Comparison of ENCODE assay signal across 16 cellular contexts in the genomic region with DNA sequence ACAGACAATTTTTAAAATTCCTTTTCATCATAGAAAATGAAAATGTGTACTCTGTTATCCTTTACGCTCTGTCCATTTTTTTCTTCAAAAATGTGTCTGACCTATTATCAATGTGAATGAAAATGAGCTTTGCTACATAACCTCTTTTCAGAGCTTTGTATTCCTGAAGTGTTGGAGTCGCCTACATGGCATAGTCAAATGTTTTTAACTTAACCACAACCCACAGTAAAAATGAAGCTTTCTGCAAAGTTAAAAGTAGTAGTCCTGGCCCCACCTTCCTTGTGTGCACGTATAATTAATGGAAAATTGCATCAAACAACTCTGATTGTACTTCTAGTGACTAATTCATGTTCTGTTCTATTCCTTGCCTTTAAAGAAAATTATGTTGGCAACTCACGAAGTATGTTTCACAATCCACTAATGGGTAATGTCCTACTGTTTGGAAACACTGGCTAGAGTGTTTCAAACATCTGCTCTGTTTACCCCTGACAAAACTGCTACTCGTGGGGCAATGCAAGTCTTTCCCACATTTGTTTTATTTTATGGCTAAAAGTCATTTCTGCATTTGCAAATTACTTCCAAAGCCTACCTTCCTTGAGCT. TPM values are rescaled to one million over a fixed set of nuclear protein-coding genes. Genes with fewer than 3 reads are reported as not detected.
DNase-seq lines count a peak whose midpoint lies in the region; ATAC-seq and TF ChIP-seq lines count a peak whose summit lies in the region.
"Had no signal": no experiment of that assay in that cellular context is flagged by ENCODE, and none has a peak within 500 bp of the region (broad histone marks: within the 10 kb centered on the region; RNA-seq: fewer than 3 reads in every experiment).

No MANE protein-coding gene starts in this region.

- CTCF ChIA-PET in activated CD4-positive, alpha-beta T cell treated with anti-CD3 and anti-CD28 coated beads for 36 hours (lab: Charles Lee): interaction anchor here (0.6 kb wide), 1 partner anchor 10 kb away, joined by 3 read pairs; no protein-coding TSS in a partner anchor

- in situ Hi-C loops in gastrocnemius medialis (cut with MboI; ENCODE audit: low sequenced_read_pairs in 4 of 4): no loop called here

- no peak for TF ChIP-seq POLR2A in gastrocnemius medialis (IDR thresholded peaks at IDR 0.05)

- POLR2A ChIA-PET in activated CD4-positive, alpha-beta T cell treated with anti-CD3 and anti-CD28 coated beads for 36 hours (lab: Charles Lee): no interaction called here

- H3K36me3 ChIP-seq in SK-N-MC (ENCODE audit: insufficient read depth, low read length) (peaks cover 6% of the 10 kb centered on the region; the same call in 1 of the 2 replicates), gastrocnemius medialis (no peaks in the 10 kb centered on the region)

- no peak overlapping the region for H3K4me3 ChIP-seq in SK-N-MC
- no peak overlapping the region for H3K4me3 ChIP-seq in fibroblast of villous mesenchyme (ENCODE audit: low read depth, low read length)
- no peak overlapping the region for H3K4me3 ChIP-seq in gastrocnemius medialis

- H3K9me3 ChIP-seq in SK-N-MC (ENCODE audit: low read depth, low read length): no peaks in the 10 kb centered on the region
- no peaks in the 10 kb centered on the region for H3K9me3 ChIP-seq in gastrocnemius medialis

- no peak for TF ChIP-seq CTCF in fibroblast of villous mesenchyme (IDR thresholded peaks at IDR 0.05; ENCODE audit: insufficient read depth, low read depth, low read length)
- TF ChIP-seq CTCF in gastrocnemius medialis (IDR thresholded peaks at IDR 0.05 in 4 of 5, conservative IDR thresholded peaks at IDR 0.05 in 1 of 5): no peak

- H3K4me3 Mint-ChIP-seq in activated CD4-positive, alpha-beta T cell treated with anti-CD3 and anti-CD28 coated beads for 36 hours: no peak overlapping the region
- H3K4me3 Mint-ChIP-seq: naive thymus-derived CD8-positive, alpha-beta T cell; T-cell had no signal

- H3K27ac Mint-ChIP-seq in activated CD4-positive, alpha-beta T cell treated with anti-CD3 and anti-CD28 coated beads for 36 hours: no peak overlapping the region
- H3K27ac Mint-ChIP-seq: T-cell had no signal

- intact Hi-C loops in gastrocnemius medialis (cut with DNase I; ENCODE audit: low total_unique reads): no loop called here
- intact Hi-C loops in activated CD4-positive, alpha-beta T cell treated with anti-CD3 and anti-CD28 coated beads for 36 hours (cut with DNase I, micrococcal nuclease): no loop called here

- peaks cover 0 to 8% of the 10 kb centered on the region in 2 donors for H3K4me1 ChIP-seq in gastrocnemius medialis

- H3K27ac ChIP-seq in SK-N-MC (peak overlapping the region; percentile 58), gastrocnemius medialis (no peak overlapping the region)

- H3K27me3 Mint-ChIP-seq in activated CD4-positive, alpha-beta T cell treated with anti-CD3 and anti-CD28 coated beads for 36 hours: no peaks in the 10 kb centered on the region
- H3K27me3 Mint-ChIP-seq: naive thymus-derived CD8-positive, alpha-beta T cell; T-cell had no signal

- no peaks in the 10 kb centered on the region for H3K9me3 Mint-ChIP-seq in activated CD4-positive, alpha-beta T cell treated with anti-CD3 and anti-CD28 coated beads for 36 hours (ENCODE audit: low read depth)
- H3K9me3 Mint-ChIP-seq: naive thymus-derived CD8-positive, alpha-beta T cell; T-cell had no signal

- DNase-seq in HCEC 1CT (peak; percentile 76), SK-N-MC (ENCODE audit: low read depth, low spot score) (no peak), fibroblast of villous mesenchyme (ENCODE audit: low read depth) (peak; percentile 87), gastrocnemius medialis (no peak), NCI-H187 treated with DMSO at 0.1 percent for 48 hours (lab: John Stamatoyannopoulos, UW) (no peak)
- no peak for DNase-seq in activated CD4-positive, alpha-beta T cell treated with anti-CD3 and anti-CD28 coated beads for 36 hours
- DNase-seq: activated naive CD4-positive, alpha-beta T cell; dermis blood vessel endothelial cell; DMS153; hypothalamus; naive thymus-derived CD8-positive, alpha-beta T cell; NCI-H1048; NCI-H82; T-cell had no signal

- ATAC-seq in gastrocnemius medialis (peak; percentile 66 to 73), GM19397 (IDR thresholded peaks at IDR 0.05; ENCODE audit: unreplicated experiment) (no peak), HG03342 (IDR thresholded peaks at IDR 0.05; ENCODE audit: unreplicated experiment) (no peak)
- no peak for ATAC-seq in activated CD4-positive, alpha-beta T cell treated with anti-CD3 and anti-CD28 coated beads for 36 hours
- ATAC-seq: naive thymus-derived CD8-positive, alpha-beta T cell; T-cell had no signal

- H3K36me3 Mint-ChIP-seq in activated CD4-positive, alpha-beta T cell treated with anti-CD3 and anti-CD28 coated beads for 36 hours (ENCODE audit: low read depth): no peaks in the 10 kb centered on the region
- H3K36me3 Mint-ChIP-seq: naive thymus-derived CD8-positive, alpha-beta T cell; T-cell had no signal

- no peaks in the 10 kb centered on the region for H3K27me3 ChIP-seq in gastrocnemius medialis

- H3K9ac ChIP-seq in SK-N-MC (ENCODE audit: insufficient read length): no peak overlapping the region

- peaks cover 3% of the 10 kb centered on the region for H3K4me1 Mint-ChIP-seq in activated CD4-positive, alpha-beta T cell treated with anti-CD3 and anti-CD28 coated beads for 36 hours

RNA-seq across cellular contexts. Expression of a gene that starts 18.6 kb away (rescaled TPM):
- total RNA-seq in fibroblast of villous mesenchyme (106 and 158 TPM in 2 replicates), gastrocnemius medialis (under 1 TPM in 2 of 4 donors, not detected in 2; 0.33 to 0.52 TPM)
- 100 to 1,000 TPM; 145 to 190 TPM for total RNA-seq in activated CD4-positive, alpha-beta T cell treated with anti-CD3 and anti-CD28 coated beads for 36 hours

RNA-seq across cellular contexts. Expression of a gene that starts 42.4 kb away (rescaled TPM):
- total RNA-seq in fibroblast of villous mesenchyme (20.0 and 27.6 TPM in 2 replicates), gastrocnemius medialis (1 to 10 TPM; 2.1 to 2.8 (median 2.5) TPM)
- total RNA-seq in activated CD4-positive, alpha-beta T cell treated with anti-CD3 and anti-CD28 coated beads for 36 hours: 10 to 100 TPM; 35.0 to 39.2 TPM

Comparison
In these comparisons a context has a peak if more than half of its experiments do, and no peak if none do; other contexts are left out.
1. DNase-seq: peak in HCEC 1CT (single experiment) and fibroblast of villous mesenchyme (single experiment); none in SK-N-MC (single experiment), gastrocnemius medialis (0 of 2), activated CD4-positive, alpha-beta T cell treated with anti-CD3 and anti-CD28 coated beads for 36 hours (single experiment) and NCI-H187 treated with DMSO at 0.1 percent for 48 hours (single experiment).
2. ATAC-seq: peak in gastrocnemius medialis (2 of 2); none in activated CD4-positive, alpha-beta T cell treated with anti-CD3 and anti-CD28 coated beads for 36 hours (single experiment), GM19397 (single experiment) and HG03342 (single experiment).
3. RNA of a gene that starts 18.6 kb away (total RNA-seq): 145 to 190 TPM in activated CD4-positive, alpha-beta T cell treated with anti-CD3 and anti-CD28 coated beads for 36 hours and 106 to 158 TPM in fibroblast of villous mesenchyme; 0.33 to 0.52 TPM in gastrocnemius medialis; every median in the first group is over 10 times any median in the second.